ENCODE assay signal across 12 cellular contexts in genomic region chr6:138882369-138883017, GRCh38.
DNase-seq lines count a peak whose midpoint lies in the region; ATAC-seq, FAIRE-seq and TF ChIP-seq lines count a peak whose summit lies in the region.
"Had no signal": no experiment of that assay in that cellular context is flagged by ENCODE, and none has a peak within 500 bp of the region (broad histone marks: within the 10 kb centered on the region; RNA-seq: fewer than 3 reads in every experiment).

No MANE protein-coding gene starts in this region.

- no peak for FAIRE-seq in H54 (lab: Jason Lieb, UNC)
- FAIRE-seq: kidney had no signal

- no peak for TF ChIP-seq POLR2A in H54 (IDR thresholded peaks at IDR 0.05; ENCODE audit: low read depth, low read length)

- ATAC-seq in GM18520 (IDR thresholded peaks at IDR 0.05; ENCODE audit: unreplicated experiment) (peak; percentile 71), GM19452 (IDR thresholded peaks at IDR 0.05; ENCODE audit: unreplicated experiment) (peak; percentile 70), HG02884 (IDR thresholded peaks at IDR 0.05; ENCODE audit: unreplicated experiment) (peak; percentile 68), HG03571 (IDR thresholded peaks at IDR 0.05; ENCODE audit: unreplicated experiment) (peak; percentile 74)
- ATAC-seq: esophagus mucosa had no signal

- no peak for DNase-seq in H54 (ENCODE audit: insufficient read length, low spot score)
- no peak for DNase-seq in HuH-7 (ENCODE audit: low spot score)
- no peak for DNase-seq in activated CD8-positive, alpha-beta memory T cell treated with anti-CD3 and anti-CD28 coated beads for 24 hours
- DNase-seq: H7, kidney, NCI-H524 treated with DMSO at 0.1 percent for 48 hours, T-cell had no signal
